ENCODE assay signal across 26 cellular contexts in genomic region chr2:217972037-217972436, GRCh38. TPM values are rescaled to one million over a fixed set of nuclear protein-coding genes. Genes with fewer than 3 reads are reported as not detected.
A peak's percentile ranks its signal among the peaks of the same experiment; 100 is the strongest.
DNase-seq lines count a peak whose midpoint lies in the region; ATAC-seq, FAIRE-seq and TF ChIP-seq lines count a peak whose summit lies in the region.
"Had no signal": no experiment of that assay in that cellular context is flagged by ENCODE, and none has a peak within 500 bp of the region (broad histone marks: within the 10 kb centered on the region; RNA-seq: fewer than 3 reads in every experiment).

No MANE protein-coding gene starts in this region.

- TF ChIP-seq CTCF in A549 (IDR thresholded peaks at IDR 0.05) (no peak), K562 (IDR thresholded peaks at IDR 0.05 in 2 of 3, conservative IDR thresholded peaks at IDR 0.05 in 1 of 3; ENCODE audit: insufficient read depth in 2 of 3, low read depth in 1 of 3, low read length in 3 of 3) (no peak), mammary epithelial cell (conservative IDR thresholded peaks at IDR 0.05 in 1 of 2, IDR thresholded peaks at IDR 0.05 in 1 of 2; ENCODE audit: extremely low read depth in 1 of 2, insufficient read depth in 1 of 2, low read depth in 1 of 2, low read length in 2 of 2) (no peak)

- in situ Hi-C loops in K562 (cut with MboI) (no loop called here), mammary epithelial cell (cut with MboI; ENCODE audit: low sequenced_read_pairs in 2 of 2) (no loop called here)

- TF ChIP-seq POLR2A in A549 (IDR thresholded peaks at IDR 0.05; ENCODE audit: low read length): no peak
- TF ChIP-seq POLR2A in K562 (conservative IDR thresholded peaks at IDR 0.05): no peak

- H3K4me1 ChIP-seq in A549 (no peaks in the 10 kb centered on the region), K562 (replicated peaks in 1 of 2; ENCODE audit: control insufficient read depth in 2 of 2, insufficient read depth in 2 of 2, low read length in 2 of 2) (no peaks in the 10 kb centered on the region), muscle layer of colon (ENCODE audit: insufficient read depth, low read length) (peaks cover 52% of the 10 kb centered on the region), skeletal muscle tissue (ENCODE audit: control insufficient read depth in 3 of 3, insufficient read depth in 3 of 3, low read length in 3 of 3) (peaks cover 9 to 23% (median 16%) of the 10 kb centered on the region in 3 donors), mammary epithelial cell (ENCODE audit: insufficient read depth, low read length) (no peaks in the 10 kb centered on the region)
- H3K4me1 ChIP-seq: Caco-2 had no signal

- H3K79me2 ChIP-seq in K562 (ENCODE audit: control insufficient read depth, insufficient read depth, low read length) (no peaks in the 10 kb centered on the region), mammary epithelial cell (ENCODE audit: insufficient read depth, low read length) (no peaks in the 10 kb centered on the region)

- BruUV-seq in K562 (replicated peaks; lab: Mats Ljungman, UMichigan): no TSS peak
- no TSS peak for BruUV-seq in mammary epithelial cell (replicated peaks; lab: Mats Ljungman, UMichigan)

- H3K9ac ChIP-seq in K562 (ENCODE audit: insufficient read depth in 1 of 2, low read depth in 2 of 2, low read length in 2 of 2) (no peak overlapping the region), muscle layer of colon (ENCODE audit: low read length) (no peak overlapping the region), skeletal muscle tissue (ENCODE audit: low read depth in 1 of 3, low read length in 3 of 3) (peak overlapping the region in 1 of 3 donors; percentile 52), mammary epithelial cell (ENCODE audit: insufficient read depth, low read length) (no peak overlapping the region)
- H3K9ac ChIP-seq: BLaER1 treated with 17β-estradiol and CSF1 and Interleukin-3, amounts not matched to agents 10 nM and 100 nM had no signal

- 0% methylated on average over 1 of the region's 1 CpG for WGBS in A549 (ENCODE audit: missing lambda C conversion rate)
- 0% methylated on average over 1 of the region's 1 CpG for WGBS in K562 (ENCODE audit: insufficient coverage, low coverage, missing lambda C conversion rate)
- 5% methylated on average over 1 of the region's 1 CpG for WGBS in mammary epithelial cell (ENCODE audit: low coverage, missing lambda C conversion rate)

- no peak overlapping the region for H3K4me2 ChIP-seq in A549
- H3K4me2 ChIP-seq in K562 (ENCODE audit: insufficient read depth, low read length): no peak overlapping the region
- H3K4me2 ChIP-seq in mammary epithelial cell (ENCODE audit: insufficient read depth, low read depth, low read length): no peak overlapping the region
- H3K4me2 ChIP-seq: BLaER1 treated with 17β-estradiol and CSF1 and Interleukin-3, amounts not matched to agents 10 nM and 100 nM; smooth muscle cell had no signal

- no peak overlapping the region for H3K27ac ChIP-seq in A549
- no peak overlapping the region for H3K27ac ChIP-seq in K562 (ENCODE audit: extremely low read depth, low read depth, low read length)
- H3K27ac ChIP-seq in muscle layer of colon (ENCODE audit: low read depth, low read length): peak overlapping the region; percentile 82
- peak overlapping the region; percentile 3 for H3K27ac ChIP-seq in skeletal muscle tissue (ENCODE audit: low read depth, low read length)
- no peak overlapping the region for H3K27ac ChIP-seq in mammary epithelial cell (ENCODE audit: insufficient read depth, low read depth, low read length)
- H3K27ac ChIP-seq: BLaER1 treated with 17β-estradiol and CSF1 and Interleukin-3, amounts not matched to agents 10 nM and 100 nM had no signal

- H3K9me3 Mint-ChIP-seq in activated CD8-positive, alpha-beta T cell treated with anti-CD3 and anti-CD28 coated beads, Interleukin-2, amount 10 ng/mL, durations not matched to agents 7 days and 5 days (ENCODE audit: insufficient read depth): no peaks in the 10 kb centered on the region

- H3K4me3 Mint-ChIP-seq in activated CD8-positive, alpha-beta T cell treated with anti-CD3 and anti-CD28 coated beads, Interleukin-2, amount 10 ng/mL, durations not matched to agents 7 days and 5 days: no peak overlapping the region

- TF ChIP-seq RAD21 in A549 (conservative IDR thresholded peaks at IDR 0.05 in 1 of 2, IDR thresholded peaks at IDR 0.05 in 1 of 2): no peak
- TF ChIP-seq RAD21 in K562 (CRISPR knock-in tag; conservative IDR thresholded peaks at IDR 0.05 in 1 of 2, IDR thresholded peaks at IDR 0.05 in 1 of 2): no peak

- no peaks in the 10 kb centered on the region for H3K36me3 Mint-ChIP-seq in activated CD8-positive, alpha-beta T cell treated with anti-CD3 and anti-CD28 coated beads, Interleukin-2, amount 10 ng/mL, durations not matched to agents 7 days and 5 days (ENCODE audit: low read depth)

- no peaks in the 10 kb centered on the region for H3K4me1 Mint-ChIP-seq in activated CD8-positive, alpha-beta T cell treated with anti-CD3 and anti-CD28 coated beads, Interleukin-2, amount 10 ng/mL, durations not matched to agents 7 days and 5 days (ENCODE audit: low read depth)

- no peak for ATAC-seq in A549
- no peak for ATAC-seq in K562
- ATAC-seq in GM19397 (IDR thresholded peaks at IDR 0.05; ENCODE audit: unreplicated experiment): no peak
- no peak for ATAC-seq in activated CD8-positive, alpha-beta T cell treated with anti-CD3 and anti-CD28 coated beads, Interleukin-2, amount 10 ng/mL, durations not matched to agents 7 days and 5 days
- ATAC-seq: SK-N-SH treated with all-trans-retinoic acid at 6 μM for 48 hours had no signal

- H3K27me3 ChIP-seq in K562 (ENCODE audit: control insufficient read depth in 2 of 2, insufficient read depth in 2 of 2, low read length in 2 of 2): peaks cover 0 to 15% of the 10 kb centered on the region in 2 experiments; a peak in 2 of 5 replicates
- H3K27me3 ChIP-seq in muscle layer of colon (ENCODE audit: control insufficient read depth in 1 of 2, insufficient read depth in 2 of 2, low read length in 2 of 2): no peaks in the 10 kb centered on the region
- no peaks in the 10 kb centered on the region for H3K27me3 ChIP-seq in skeletal muscle tissue (ENCODE audit: control insufficient read depth in 3 of 3, insufficient read depth in 3 of 3, low read length in 3 of 3)
- H3K27me3 ChIP-seq in mammary epithelial cell (ENCODE audit: insufficient read depth, low read length): peaks cover 7% of the 10 kb centered on the region
- H3K27me3 ChIP-seq: BLaER1 treated with 17β-estradiol and CSF1 and Interleukin-3, amounts not matched to agents 10 nM and 100 nM had no signal

- dilution Hi-C loops in mammary epithelial cell (cut with HindIII; ENCODE audit: low sequenced_read_pairs): no loop called here

- H3K36me3 ChIP-seq in K562 (ENCODE audit: control insufficient read depth, insufficient read depth, low read length) (no peaks in the 10 kb centered on the region), muscle layer of colon (ENCODE audit: insufficient read depth, low read length) (no peaks in the 10 kb centered on the region), skeletal muscle tissue (ENCODE audit: control insufficient read depth in 3 of 3, insufficient read depth in 3 of 3, low read length in 3 of 3) (peaks cover 0 to 5% (median 0%) of the 10 kb centered on the region in 3 donors), mammary epithelial cell (ENCODE audit: insufficient read depth, low read length) (no peaks in the 10 kb centered on the region)

- intact Hi-C loops in K562 (cut with micrococcal nuclease): no loop called here
- intact Hi-C loops in mammary epithelial cell (cut with micrococcal nuclease): no loop called here

- H3K9me3 ChIP-seq in A549 (peaks cover 7% of the 10 kb centered on the region; the same call in 1 of the 3 replicates), K562 (replicated peaks; ENCODE audit: control insufficient read depth, insufficient read depth, low read depth, low read length) (no peaks in the 10 kb centered on the region), muscle layer of colon (ENCODE audit: low read length) (no peaks in the 10 kb centered on the region), skeletal muscle tissue (ENCODE audit: control insufficient read depth in 3 of 3, low read length in 3 of 3) (no peaks in the 10 kb centered on the region), mammary epithelial cell (replicated peaks; ENCODE audit: insufficient read depth, low read length) (no peaks in the 10 kb centered on the region)
- H3K9me3 ChIP-seq: Caco-2 had no signal

- no peak for DNase-seq in A549 (ENCODE audit: low read depth in 1 of 2, low spot score in 1 of 2)
- DNase-seq in K562 (ENCODE audit: extremely low read depth in 1 of 4, low spot score in 3 of 4): no peak
- DNase-seq in DMS79 treated with DMSO at 0.1 percent for 48 hours (lab: John Stamatoyannopoulos, UW): no peak
- no peak for DNase-seq in activated CD8-positive, alpha-beta T cell treated with anti-CD3 and anti-CD28 coated beads, Interleukin-2, amount 10 ng/mL, durations not matched to agents 7 days and 5 days
- no peak for DNase-seq in mammary epithelial cell
- DNase-seq: activated CD4-positive, alpha-beta T cell treated with anti-CD3 and anti-CD28 coated beads for 48 hours; activated gamma-delta T cell treated with Interleukin-2 at 50 U/mL for 16 hours; activated T-cell treated with anti-CD3 and anti-CD28 coated beads, Interleukin-2, amount 50 U/mL, for 1 hour; DMS79; GF-D8; glutamatergic neuron; kidney; NCI-H1436 treated with DMSO at 0.1 percent for 48 hours; NCI-H510A; stimulated activated CD4-positive, alpha-beta T cell treated with anti-CD3 and anti-CD28 coated beads, Interleukin-2, amount 100 ng/mL, for 24 hours had no signal

- no peaks in the 10 kb centered on the region for H4K20me1 ChIP-seq in K562 (replicated peaks; ENCODE audit: control insufficient read depth, insufficient read depth, low read length)
- H4K20me1 ChIP-seq in mammary epithelial cell (ENCODE audit: insufficient read depth, low read length): no peaks in the 10 kb centered on the region
- H4K20me1 ChIP-seq: BLaER1 treated with 17β-estradiol and CSF1 and Interleukin-3, amounts not matched to agents 10 nM and 100 nM had no signal

- H3K27ac Mint-ChIP-seq in activated CD8-positive, alpha-beta T cell treated with anti-CD3 and anti-CD28 coated beads, Interleukin-2, amount 10 ng/mL, durations not matched to agents 7 days and 5 days: no peak overlapping the region
- H3K27ac Mint-ChIP-seq: progenitor cell of endocrine pancreas had no signal

- POLR2A ChIA-PET in A549 (lab: Yijun Ruan, JAX) (no interaction called here), K562 (lab: Yijun Ruan, JAX) (no interaction called here)
- POLR2A ChIA-PET in activated CD8-positive, alpha-beta T cell treated with anti-CD3 and anti-CD28 coated beads, Interleukin-2, amount 10 ng/mL, durations not matched to agents 7 days and 5 days (lab: Charles Lee): no interaction called here

- H2AFZ ChIP-seq in K562 (ENCODE audit: low read depth, low read length) (no peak overlapping the region), mammary epithelial cell (ENCODE audit: low read depth, low read length) (no peak overlapping the region)

- FAIRE-seq in A549 (lab: Jason Lieb, UNC) (no peak), K562 (lab: Jason Lieb, UNC) (no peak)
- FAIRE-seq: endothelial cell of umbilical vein, kidney had no signal

- H3K4me3 ChIP-seq in A549 (no peak overlapping the region), K562 (no peak overlapping the region), muscle layer of colon (ENCODE audit: low read depth in 1 of 2, low read length in 2 of 2) (no peak overlapping the region), skeletal muscle tissue (ENCODE audit: low read length in 3 of 3) (no peak overlapping the region), mammary epithelial cell (replicated peaks in 1 of 3; ENCODE audit: insufficient read depth in 1 of 3, low read depth in 2 of 3, low read length in 3 of 3) (no peak overlapping the region)
- H3K4me3 ChIP-seq: BLaER1 treated with 17β-estradiol and CSF1 and Interleukin-3, amounts not matched to agents 10 nM and 100 nM; lung; smooth muscle cell had no signal

- H3K27me3 Mint-ChIP-seq in activated CD8-positive, alpha-beta T cell treated with anti-CD3 and anti-CD28 coated beads, Interleukin-2, amount 10 ng/mL, durations not matched to agents 7 days and 5 days (ENCODE audit: low read depth): peaks cover 35% of the 10 kb centered on the region

- TF ChIP-seq EP300 in A549 (IDR thresholded peaks at IDR 0.05) (no peak), K562 (IDR thresholded peaks at IDR 0.05; ENCODE audit: low read length) (no peak)

- CTCF ChIA-PET in A549 (lab: Yijun Ruan, JAX): interaction anchor here (0.6 to 3.5 kb wide), 6 partner anchors 15 to 187 kb away, joined by 3 to 13 read pairs (median 6); no protein-coding TSS in a partner anchor
- CTCF ChIA-PET in K562 (lab: Yijun Ruan, JAX; ENCODE audit: low intra/inter-chr PET ratio): no interaction called here
- CTCF ChIA-PET in activated CD8-positive, alpha-beta T cell treated with anti-CD3 and anti-CD28 coated beads, Interleukin-2, amount 10 ng/mL, durations not matched to agents 7 days and 5 days (lab: Charles Lee): interaction anchor here (1.4 to 1.5 kb wide), 2 partner anchors 22 to 186 kb away, joined by 4 read pairs; no protein-coding TSS in a partner anchor
- CTCF ChIA-PET in mammary epithelial cell (lab: Charles Lee; ENCODE audit: low non-redundant PET): no interaction called here

- H3K9me1 ChIP-seq in K562 (ENCODE audit: control insufficient read depth, insufficient read depth, low read length): no peaks in the 10 kb centered on the region

RNA-seq across cellular contexts. Expression of gene TNS1, which starts 30.8 kb away (rescaled TPM):
- 4.9 and 9.5 TPM in 2 replicates for polyA plus RNA-seq in A549 (2011; rRNA removed)
- polyA plus RNA-seq in A549 (2012; cell fraction: cytosol; rRNA removed): 1.6 and 2.9 TPM in 2 replicates
- polyA plus RNA-seq in A549 (2012; cell fraction: nucleus; rRNA removed): 7.3 and 9.9 TPM in 2 replicates
- 7.7 to 11.4 TPM (median 10.6 TPM) in 3 replicates for polyA plus RNA-seq in A549 (2017; fragmentation: RNase III; extraction: RNeasy Plus Mini Kit Qiagen cat#74134 plus additional on column Dnase treatment)
- polyA minus RNA-seq in A549 (2011; rRNA and poly(A)+ RNA removed): 27.8 and 32.4 TPM in 2 replicates
- total RNA-seq in K562 (2011; cell fraction: chromatin; rRNA removed; ENCODE audit: low replicate concordance): 5.0 and 10.2 TPM in 2 replicates
- total RNA-seq in K562 (2011; cell fraction: nucleolus; rRNA removed): 3.6 and 5.0 TPM in 2 replicates
- total RNA-seq in K562 (2011; cell fraction: nucleoplasm; rRNA removed): 4.4 and 9.5 TPM in 2 replicates
- 0.77 and 1.0 TPM in 2 replicates for total RNA-seq in K562 (2014; rRNA removed)
- total RNA-seq in K562 (2014; rRNA removed; fragmentation: Illumina TruSeq; extraction: Trizol): 0.47 and 0.51 TPM in 2 replicates
- total RNA-seq in K562 (2015; rRNA removed; fragmentation: Illumina TruSeq; extraction: Trizol): 0.18 and 0.23 TPM in 2 replicates
- 1.9 and 2.0 TPM in 2 replicates for total RNA-seq in K562 (2021)
- polyA plus RNA-seq in K562 (2011; rRNA removed): 0.61 and 1.3 TPM in 2 replicates
- 0.44 and 1.1 TPM in 2 replicates for polyA plus RNA-seq in K562 (2011; cell fraction: cytosol; rRNA removed)
- polyA plus RNA-seq in K562 (2011; cell fraction: nucleus; rRNA removed): 0.86 and 3.4 TPM in 2 replicates
- 1.7 and 1.9 TPM in 2 replicates for polyA plus RNA-seq in K562 (2012)
- polyA plus RNA-seq in K562 (2014; fragmentation: Illumina TruSeq; extraction: Trizol): 1.8 and 2.7 TPM in 2 replicates
- polyA plus RNA-seq in K562 (2014; fragmentation: Nextera tagmentation; extraction: Ambion mirVana): under 1 TPM; 0.13 to 0.18 TPM
- 1.1 and 1.4 TPM in 2 replicates for polyA plus RNA-seq in K562 (2014; rRNA removed)
- 1.4 and 1.6 TPM in 2 replicates for polyA minus RNA-seq in K562 (2011; rRNA and poly(A)+ RNA removed)
- polyA minus RNA-seq in K562 (2011; cell fraction: cytosol; rRNA and poly(A)+ RNA removed): 1.3 and 2.3 TPM in 2 replicates
- polyA minus RNA-seq in K562 (2011; cell fraction: nucleus; rRNA and poly(A)+ RNA removed): 1.9 and 2.8 TPM in 2 replicates
- 73.1 TPM for total RNA-seq in skeletal muscle tissue
- total RNA-seq in activated CD8-positive, alpha-beta T cell treated with anti-CD3 and anti-CD28 coated beads, Interleukin-2, amount 10 ng/mL, durations not matched to agents 7 days and 5 days: 10 to 100 TPM; 28.9 to 29.8 TPM
- 10 to 100 TPM in 1 of 2 donors, under 1 TPM in 1; 0.80 to 20.0 TPM for total RNA-seq in mammary epithelial cell
- 0.46 TPM for polyA plus RNA-seq in mammary epithelial cell
- polyA minus RNA-seq in mammary epithelial cell: 11.9 TPM
- total RNA-seq: OCI-LY7 had no signal

Comparison
In these comparisons a context has a peak if more than half of its experiments do, and no peak if none do; other contexts are left out.
1. H3K27ac ChIP-seq: peak in muscle layer of colon (single experiment) and skeletal muscle tissue (single experiment); none in A549 (0 of 2), K562 (single experiment) and mammary epithelial cell (single experiment).
2. CTCF ChIA-PET loops: an anchor here in A549 (0.6 to 3.5 kb wide) and activated CD8-positive, alpha-beta T cell treated with anti-CD3 and anti-CD28 coated beads, Interleukin-2, amount 10 ng/mL, durations not matched to agents 7 days and 5 days (1.4 to 1.5 kb wide); none called in K562 and mammary epithelial cell.
3. Of the 35 proteins assayed by ChIP-seq in both K562 and A549: peak only in K562: none; only in A549: none; in both: ZFP36; in neither: 34.